Comparison of ENCODE assay signal across 21 cellular contexts in the genomic region with DNA sequence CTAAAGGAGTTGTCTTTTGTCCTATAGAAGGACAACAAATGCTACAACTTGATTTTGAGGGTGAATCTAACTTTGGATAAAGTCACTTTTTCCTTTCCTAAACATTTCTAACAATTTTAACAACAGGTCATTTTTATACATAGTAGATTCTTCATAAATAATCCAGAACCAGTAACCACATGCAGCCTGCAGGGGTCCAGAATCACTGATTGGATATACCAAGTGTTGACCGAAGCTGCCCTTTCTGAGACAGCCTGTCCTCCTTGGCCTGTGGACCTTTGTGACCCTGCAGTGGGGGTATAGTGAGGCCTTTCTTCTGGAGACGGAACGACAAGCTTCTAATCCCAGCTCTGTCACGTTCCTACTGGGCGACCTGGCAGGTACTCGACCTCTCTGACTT. TPM values are rescaled to one million over a fixed set of nuclear protein-coding genes. Genes with fewer than 3 reads are reported as not detected.
DNase-seq lines count a peak whose midpoint lies in the region; ATAC-seq and TF ChIP-seq lines count a peak whose summit lies in the region.
"Had no signal": no experiment of that assay in that cellular context is flagged by ENCODE, and none has a peak within 500 bp of the region (broad histone marks: within the 10 kb centered on the region; RNA-seq: fewer than 3 reads in every experiment).

No MANE protein-coding gene starts in this region.

- H3K4me2 ChIP-seq in SK-N-SH = no peak overlapping the region
- H3K4me2 ChIP-seq: BLaER1 had no signal

- H3K9ac ChIP-seq in SK-N-SH = no peak overlapping the region
- H3K9ac ChIP-seq: BLaER1 had no signal

- intact Hi-C loops in activated T-helper 1 cell treated with anti-CD3 and anti-CD28 coated beads, Interleukin-12 subunit alpha, Interleukin-12 subunit beta, Interleukin-2, Interleukin-4 antibody, amounts not matched to agents 30 ng/mL and 10 ng/mL and 1 ng/mL, durations not matched to agents 14 hours and 24 hours and 36 hours (cut with micrococcal nuclease) = no loop called here

- H3K4me3 Mint-ChIP-seq in chondrocyte (ENCODE audit: unreplicated experiment) (no peak overlapping the region), glutamatergic neuron (ENCODE audit: unreplicated experiment) (no peak overlapping the region)
- H3K4me3 Mint-ChIP-seq in activated T-helper 1 cell treated with anti-CD3 and anti-CD28 coated beads, Interleukin-12 subunit alpha, Interleukin-12 subunit beta, Interleukin-2, Interleukin-4 antibody, amounts not matched to agents 30 ng/mL and 10 ng/mL and 1 ng/mL, durations not matched to agents 14 hours and 24 hours and 36 hours = no peak overlapping the region
- H3K4me3 Mint-ChIP-seq: CD4-positive, CD25-positive, alpha-beta regulatory T cell had no signal

- no peak overlapping the region for H2AFZ ChIP-seq in SK-N-SH (ENCODE audit: low read depth)

- no peaks in the 10 kb centered on the region; a peak in 1 of 4 replicates for H3K4me1 ChIP-seq in SK-N-SH (ENCODE audit: control insufficient read depth in 1 of 2, insufficient read depth in 2 of 2, low read depth in 1 of 2, low read length in 1 of 2)

- 77% methylated on average over 6 of the region's 6 CpGs for WGBS in SK-N-SH (ENCODE audit: low lambda C conversion rate)

- CTCF ChIA-PET in SK-N-SH (lab: Yijun Ruan, JAX) = interaction anchor here (1.0 to 3.0 kb wide), 4 partner anchors 9 to 332 kb away, joined by 3 to 10 read pairs (median 7); no protein-coding TSS in a partner anchor

- H3K36me3 ChIP-seq in SK-N-SH (replicated peaks in 1 of 2; ENCODE audit: control insufficient read depth in 1 of 2, insufficient read depth in 2 of 2, low read length in 1 of 2) = peaks cover 0 to 8% of the 10 kb centered on the region in 2 experiments
- H3K36me3 ChIP-seq: BLaER1 had no signal

- no peaks in the 10 kb centered on the region; the same call in 1 of the 2 replicates for H3K27me3 ChIP-seq in SK-N-SH (ENCODE audit: insufficient read depth)
- H3K27me3 ChIP-seq: BLaER1 had no signal

- TF ChIP-seq EP300 in SK-N-SH (IDR thresholded peaks at IDR 0.05; ENCODE audit: borderline replicate concordance in 1 of 2, low read depth in 1 of 2, low read length in 1 of 2) = no peak

- TF ChIP-seq RAD21 in SK-N-SH (IDR thresholded peaks at IDR 0.05; ENCODE audit: low read length) = no peak

- DNase-seq in SK-N-SH (no peak), chondrocyte (ENCODE audit: low spot score) (no peak), glutamatergic neuron (no peak), retinal pigment epithelial cell (ENCODE audit: low read depth) (no peak), SKM-1 treated with dmso at 0.1 percent for 144 hours (lab: John Stamatoyannopoulos, UW; ENCODE audit: unreplicated experiment) (no peak), NCI-H1694 treated with DMSO at 0.1 percent for 48 hours (lab: John Stamatoyannopoulos, UW) (no peak)
- DNase-seq in activated T-helper 1 cell treated with anti-CD3 and anti-CD28 coated beads, Interleukin-12 subunit alpha, Interleukin-12 subunit beta, Interleukin-2, Interleukin-4 antibody, amounts not matched to agents 30 ng/mL and 10 ng/mL and 1 ng/mL, durations not matched to agents 14 hours and 24 hours and 36 hours (ENCODE audit: low spot score) = no peak
- DNase-seq: 8988T; CD4-positive, CD25-positive, alpha-beta regulatory T cell; Kasumi-1; NCI-H1105; NCI-H1436 treated with DMSO at 0.1 percent for 48 hours; NCI-H2029; NCI-H446; NCI-H524 treated with DMSO at 0.1 percent for 48 hours; NCI-H774; SIG-M5 had no signal

- peak; percentile 33 for ATAC-seq in SK-N-SH treated with all-trans-retinoic acid at 6 μM for 48 hours

- no peak overlapping the region for H3K27ac ChIP-seq in SK-N-SH (ENCODE audit: low read depth in 2 of 2, low read length in 1 of 2)
- H3K27ac ChIP-seq: BLaER1, HL-60 had no signal

- H3K79me2 ChIP-seq in SK-N-SH (ENCODE audit: insufficient read depth) = no peaks in the 10 kb centered on the region

- no peak overlapping the region for H3K4me3 ChIP-seq in SK-N-SH (ENCODE audit: low read depth in 2 of 2, low read length in 1 of 2)
- H3K4me3 ChIP-seq in retinal pigment epithelial cell (ENCODE audit: low read length) = no peak overlapping the region
- H3K4me3 ChIP-seq: BLaER1 had no signal

- no peak overlapping the region for H3K27ac Mint-ChIP-seq in chondrocyte (ENCODE audit: unreplicated experiment)
- H3K27ac Mint-ChIP-seq in glutamatergic neuron (ENCODE audit: unreplicated experiment) = no peak overlapping the region
- H3K27ac Mint-ChIP-seq in activated T-helper 1 cell treated with anti-CD3 and anti-CD28 coated beads, Interleukin-12 subunit alpha, Interleukin-12 subunit beta, Interleukin-2, Interleukin-4 antibody, amounts not matched to agents 30 ng/mL and 10 ng/mL and 1 ng/mL, durations not matched to agents 14 hours and 24 hours and 36 hours = no peak overlapping the region
- H3K27ac Mint-ChIP-seq: CD4-positive, CD25-positive, alpha-beta regulatory T cell had no signal

- H3K4me1 Mint-ChIP-seq in chondrocyte (ENCODE audit: low read depth) (no peaks in the 10 kb centered on the region), glutamatergic neuron (ENCODE audit: low read depth, unreplicated experiment) (no peaks in the 10 kb centered on the region)
- no peaks in the 10 kb centered on the region for H3K4me1 Mint-ChIP-seq in activated T-helper 1 cell treated with anti-CD3 and anti-CD28 coated beads, Interleukin-12 subunit alpha, Interleukin-12 subunit beta, Interleukin-2, Interleukin-4 antibody, amounts not matched to agents 30 ng/mL and 10 ng/mL and 1 ng/mL, durations not matched to agents 14 hours and 24 hours and 36 hours (ENCODE audit: low read depth)
- H3K4me1 Mint-ChIP-seq: CD4-positive, CD25-positive, alpha-beta regulatory T cell had no signal

- no peaks in the 10 kb centered on the region for H3K9me3 Mint-ChIP-seq in chondrocyte (ENCODE audit: low read depth)
- peaks cover 2% of the 10 kb centered on the region for H3K9me3 Mint-ChIP-seq in glutamatergic neuron (ENCODE audit: unreplicated experiment)
- no peaks in the 10 kb centered on the region for H3K9me3 Mint-ChIP-seq in activated T-helper 1 cell treated with anti-CD3 and anti-CD28 coated beads, Interleukin-12 subunit alpha, Interleukin-12 subunit beta, Interleukin-2, Interleukin-4 antibody, amounts not matched to agents 30 ng/mL and 10 ng/mL and 1 ng/mL, durations not matched to agents 14 hours and 24 hours and 36 hours

- no peaks in the 10 kb centered on the region for H3K9me2 ChIP-seq in SK-N-SH

- no peaks in the 10 kb centered on the region for H4K20me1 ChIP-seq in SK-N-SH (ENCODE audit: insufficient read depth)
- H4K20me1 ChIP-seq: BLaER1 had no signal

- POLR2A ChIA-PET in SK-N-SH (lab: Yijun Ruan, JAX) = no interaction called here

- TF ChIP-seq CTCF in SK-N-SH (IDR thresholded peaks at IDR 0.05) (no peak; the same call in 1 of the 2 replicates), chondrocyte (IDR thresholded peaks at IDR 0.05) (peak; percentile 19), glutamatergic neuron (IDR thresholded peaks at IDR 0.05; ENCODE audit: partially characterized antibody, unreplicated experiment) (peak; percentile 19), retinal pigment epithelial cell (conservative IDR thresholded peaks at IDR 0.05; ENCODE audit: low read depth, low read length) (peak; percentile 4)

- no peaks in the 10 kb centered on the region for H3K9me3 ChIP-seq in SK-N-SH
- H3K9me3 ChIP-seq: BLaER1 had no signal

- H3F3A ChIP-seq in SK-N-SH (replicated peaks; ENCODE audit: insufficient read depth) = no peaks in the 10 kb centered on the region

- H3K36me3 Mint-ChIP-seq in chondrocyte (ENCODE audit: low read depth) (no peaks in the 10 kb centered on the region), glutamatergic neuron (ENCODE audit: unreplicated experiment) (peaks cover 5% of the 10 kb centered on the region)
- no peaks in the 10 kb centered on the region for H3K36me3 Mint-ChIP-seq in activated T-helper 1 cell treated with anti-CD3 and anti-CD28 coated beads, Interleukin-12 subunit alpha, Interleukin-12 subunit beta, Interleukin-2, Interleukin-4 antibody, amounts not matched to agents 30 ng/mL and 10 ng/mL and 1 ng/mL, durations not matched to agents 14 hours and 24 hours and 36 hours (ENCODE audit: low read depth)

- peaks cover 2% of the 10 kb centered on the region for H3K27me3 Mint-ChIP-seq in chondrocyte (ENCODE audit: low read depth)
- no peaks in the 10 kb centered on the region for H3K27me3 Mint-ChIP-seq in glutamatergic neuron (ENCODE audit: unreplicated experiment)
- H3K27me3 Mint-ChIP-seq in activated T-helper 1 cell treated with anti-CD3 and anti-CD28 coated beads, Interleukin-12 subunit alpha, Interleukin-12 subunit beta, Interleukin-2, Interleukin-4 antibody, amounts not matched to agents 30 ng/mL and 10 ng/mL and 1 ng/mL, durations not matched to agents 14 hours and 24 hours and 36 hours (ENCODE audit: insufficient read depth) = no peaks in the 10 kb centered on the region

TF ChIP-seq in SK-N-SH, 30 proteins besides CTCF, POLR2A, EP300 and RAD21:
- TF ChIP-seq TCF12 (IDR thresholded peaks at IDR 0.05) = no peak

RNA-seq across cellular contexts. Expression of a gene that starts 34.8 kb away (rescaled TPM):
- polyA plus RNA-seq in SK-N-SH (2012; rRNA removed) = 0.24 and 0.36 TPM in 2 replicates
- polyA plus RNA-seq in SK-N-SH (2012; cell fraction: cytosol; rRNA removed) = 0.26 and 0.35 TPM in 2 replicates
- polyA plus RNA-seq in SK-N-SH (2012; cell fraction: nucleus; rRNA removed) = 0.21 and 0.30 TPM in 2 replicates
- total RNA-seq in chondrocyte = 0.15 TPM in 1 of 3 replicates, not detected in the others
- total RNA-seq in glutamatergic neuron (ENCODE audit: unreplicated experiment) = not detected
- not detected in 2 replicates for total RNA-seq in activated T-helper 1 cell treated with anti-CD3 and anti-CD28 coated beads, Interleukin-12 subunit alpha, Interleukin-12 subunit beta, Interleukin-2, Interleukin-4 antibody, amounts not matched to agents 30 ng/mL and 10 ng/mL and 1 ng/mL, durations not matched to agents 14 hours and 24 hours and 36 hours
- total RNA-seq: CD4-positive, CD25-positive, alpha-beta regulatory T cell; H1 had no signal
- polyA plus RNA-seq: CD4-positive, CD25-positive, alpha-beta regulatory T cell; H1 had no signal
